8 cellular contexts compared by ENCODE assay signal in the genomic region with DNA sequence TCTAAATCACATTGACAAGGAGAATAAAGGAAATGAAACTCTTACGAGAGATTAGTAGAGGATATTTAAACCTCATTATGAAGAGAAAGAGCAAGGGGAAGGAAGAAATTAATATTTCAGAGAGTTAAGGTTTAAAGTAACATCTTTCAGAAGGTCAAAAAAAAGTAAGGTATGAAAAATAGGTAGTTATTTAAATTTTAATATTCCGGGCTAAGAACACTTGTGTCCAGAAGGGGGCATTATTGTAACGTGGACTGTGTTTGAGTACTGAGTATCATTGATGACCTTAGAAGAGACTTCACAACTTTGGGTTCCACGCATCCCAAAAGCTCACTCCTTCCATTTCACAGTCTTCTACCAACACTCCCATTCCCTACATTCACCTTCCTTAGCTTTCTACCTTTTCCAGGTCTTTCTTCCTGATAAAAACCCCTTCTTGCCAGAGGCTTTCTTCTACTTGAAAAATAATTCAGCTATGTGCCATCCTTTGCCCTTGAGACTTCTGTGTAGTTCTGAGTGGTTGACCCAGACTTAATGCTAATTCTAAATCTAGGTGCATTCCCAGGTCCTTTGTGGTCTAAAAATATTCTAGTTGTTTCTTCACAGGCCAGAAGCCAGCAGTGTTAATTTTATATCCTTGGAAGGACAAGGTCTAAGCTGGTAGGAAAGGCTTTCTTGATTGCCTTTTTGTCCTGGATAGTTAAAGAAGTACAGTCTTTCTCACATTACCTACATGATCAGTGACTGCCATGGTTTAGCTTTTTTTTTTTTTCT. TPM values are rescaled to one million over a fixed set of nuclear protein-coding genes. Genes with fewer than 3 reads are reported as not detected.
DNase-seq lines count a peak whose midpoint lies in the region; ATAC-seq, FAIRE-seq and TF ChIP-seq lines count a peak whose summit lies in the region.

No MANE protein-coding gene starts in this region.

- DNase-seq in CD8-positive, alpha-beta T cell: no peak
- DNase-seq in H54 (ENCODE audit: insufficient read length, low spot score): no peak
- DNase-seq in RKO (ENCODE audit: low spot score): peak; percentile 44
- peak; percentile 67 for DNase-seq in fibroblast of pulmonary artery (ENCODE audit: low read depth)
- DNase-seq in retina: peak; percentile 28

- H3K36me3 ChIP-seq in CD8-positive, alpha-beta T cell (ENCODE audit: insufficient read depth, low read length): peaks cover 8% of the 10 kb centered on the region

- peak; percentile 88 for FAIRE-seq in H54 (lab: Jason Lieb, UNC)

- no peaks in the 10 kb centered on the region for H3K27me3 ChIP-seq in CD8-positive, alpha-beta T cell (ENCODE audit: insufficient read depth, low read length)

- TF ChIP-seq CTCF in CD8-positive, alpha-beta T cell (IDR thresholded peaks at IDR 0.05): peak; percentile 54
- TF ChIP-seq CTCF in fibroblast of pulmonary artery (IDR thresholded peaks at IDR 0.05; ENCODE audit: low read length, missing control alignments): peak; percentile 63

- CTCF ChIA-PET in CD8-positive, alpha-beta T cell (lab: Charles Lee): interaction anchor here (0.7 to 2.2 kb wide), 20 partner anchors 8 to 1008 kb away, joined by 3 to 10 read pairs (median 4); a partner anchor contains a TSS

- peak overlapping the region; percentile 15 for H3K27ac Mint-ChIP-seq in CD8-positive, alpha-beta T cell

- H3K27ac ChIP-seq in CD8-positive, alpha-beta T cell (ENCODE audit: low read depth, low read length): no peak overlapping the region

- POLR2A ChIA-PET in CD8-positive, alpha-beta T cell (lab: Charles Lee): interaction anchor here (0.6 kb wide), 1 partner anchor 763 kb away, joined by 3 read pairs; no protein-coding TSS in a partner anchor

- H3K4me1 Mint-ChIP-seq in CD8-positive, alpha-beta T cell (ENCODE audit: low read depth): peaks cover 7% of the 10 kb centered on the region

- peaks cover 31% of the 10 kb centered on the region for H3K36me3 Mint-ChIP-seq in CD8-positive, alpha-beta T cell

- no peaks in the 10 kb centered on the region for H3K27me3 Mint-ChIP-seq in CD8-positive, alpha-beta T cell (ENCODE audit: low read depth)

- no peak for ATAC-seq in CD8-positive, alpha-beta T cell
- ATAC-seq in HG02885 (IDR thresholded peaks at IDR 0.05; ENCODE audit: poor library complexity, unreplicated experiment) (no peak), GM18858 (IDR thresholded peaks at IDR 0.05; ENCODE audit: unreplicated experiment) (no peak), HG02840 (IDR thresholded peaks at IDR 0.05; ENCODE audit: low FRiP score, unreplicated experiment) (no peak)

- H3K9me3 ChIP-seq in CD8-positive, alpha-beta T cell (ENCODE audit: low read length): no peaks in the 10 kb centered on the region

- TF ChIP-seq POLR2A in H54 (IDR thresholded peaks at IDR 0.05; ENCODE audit: low read depth, low read length): no peak

- intact Hi-C loops in CD8-positive, alpha-beta T cell (cut with DNase I, micrococcal nuclease): loop anchor here (1.0 to 10.0 kb wide), 6 partner anchors 129 to 1011 kb away; no protein-coding TSS in a partner anchor

- no peaks in the 10 kb centered on the region for H3K9me3 Mint-ChIP-seq in CD8-positive, alpha-beta T cell

- no peaks in the 10 kb centered on the region for H3K4me1 ChIP-seq in CD8-positive, alpha-beta T cell (ENCODE audit: insufficient read depth, low read length)

- no peak overlapping the region for H3K4me3 Mint-ChIP-seq in CD8-positive, alpha-beta T cell

- no peak overlapping the region for H3K4me3 ChIP-seq in CD8-positive, alpha-beta T cell (ENCODE audit: low read depth, low read length)
- H3K4me3 ChIP-seq in fibroblast of pulmonary artery (replicated peaks; ENCODE audit: low read depth, low read length): no peak overlapping the region

RNA-seq across cellular contexts. Expression of a gene that starts 16.5 kb away (rescaled TPM):
- total RNA-seq in CD8-positive, alpha-beta T cell: 1 to 10 TPM; 6.9 to 9.1 TPM

Comparison
In these comparisons a context has a peak if more than half of its experiments do, and no peak if none do; other contexts are left out.
1. DNase-seq: peak in RKO (single experiment), fibroblast of pulmonary artery (single experiment) and retina (single experiment); none in CD8-positive, alpha-beta T cell (0 of 7) and H54 (single experiment).